In genomic region chr12:131929530-131930456, GRCh38 we compare ENCODE assay signal across 8 cellular contexts. TPM values are rescaled to one million over a fixed set of nuclear protein-coding genes. Genes with fewer than 3 reads are reported as not detected.
DNase-seq lines count a peak whose midpoint lies in the region; ATAC-seq and TF ChIP-seq lines count a peak whose summit lies in the region.

No MANE protein-coding gene starts in this region.

- no peaks in the 10 kb centered on the region for H3K27me3 ChIP-seq in right lobe of liver

- peaks cover 16 to 26% (median 18%) of the 10 kb centered on the region in 3 donors for H3K4me1 Mint-ChIP-seq in T-cell
- H3K4me1 Mint-ChIP-seq in stimulated activated naive CD8-positive, alpha-beta T cell treated with anti-CD3 and anti-CD28 coated beads, Interleukin-15, amount 100 ng/mL, for 72 hours, result peaks cover 40% of the 10 kb centered on the region

- H3K36me3 Mint-ChIP-seq in T-cell, result peaks cover 18% of the 10 kb centered on the region

- H3K4me1 ChIP-seq in right lobe of liver, result peaks cover 0 to 8% (median 0%) of the 10 kb centered on the region in 4 donors

- DNase-seq in GM03348 (ENCODE audit: low spot score) (peak; percentile 46), T-cell (peak in 14 of 34 experiments; percentile 12 to 37 (median 26)), right lobe of liver (peak in 1 of 3 donors; percentile 49), NCI-H1436 (lab: John Stamatoyannopoulos, UW) (no peak), mesenteric fat pad (ENCODE audit: low spot score) (no peak)
- peak; percentile 35 for DNase-seq in central memory CD4-positive, alpha-beta T cell
- peak; percentile 30 to 31 for DNase-seq in stimulated activated naive CD8-positive, alpha-beta T cell treated with anti-CD3 and anti-CD28 coated beads, Interleukin-15, amount 100 ng/mL, for 72 hours

- POLR2A ChIA-PET in T-cell (lab: Charles Lee), result interaction anchor here in 1 of 2 donors (1.1 kb wide), 1 partner anchor 16 kb away, joined by 3 read pairs; no protein-coding TSS in a partner anchor

- H3K9me3 Mint-ChIP-seq in T-cell, result no peaks in the 10 kb centered on the region
- H3K9me3 Mint-ChIP-seq in stimulated activated naive CD8-positive, alpha-beta T cell treated with anti-CD3 and anti-CD28 coated beads, Interleukin-15, amount 100 ng/mL, for 72 hours, result no peaks in the 10 kb centered on the region

- 1% methylated on average over 16 of the region's 91 CpGs for WGBS in right lobe of liver (ENCODE audit: insufficient coverage, low coverage, low lambda C conversion rate, missing lambda C conversion rate)

- H3K27me3 Mint-ChIP-seq in T-cell, result no peaks in the 10 kb centered on the region
- H3K27me3 Mint-ChIP-seq in stimulated activated naive CD8-positive, alpha-beta T cell treated with anti-CD3 and anti-CD28 coated beads, Interleukin-15, amount 100 ng/mL, for 72 hours, result no peaks in the 10 kb centered on the region

- no peaks in the 10 kb centered on the region for H3K9me3 ChIP-seq in right lobe of liver

- TF ChIP-seq CTCF in right lobe of liver (IDR thresholded peaks at IDR 0.05), result no peak

- ATAC-seq in HG02798 (IDR thresholded peaks at IDR 0.05; ENCODE audit: poor library complexity, unreplicated experiment), result peak; percentile 14
- ATAC-seq in T-cell (replicated peaks in 1 of 4), result peak in 3 of 4 experiments; percentile 5 to 15 (median 7)
- peak; percentile 2 to 21 (median 6) for ATAC-seq in right lobe of liver
- ATAC-seq in stimulated activated naive CD8-positive, alpha-beta T cell treated with anti-CD3 and anti-CD28 coated beads, Interleukin-15, amount 100 ng/mL, for 72 hours, result peak; percentile 37

- no peak for TF ChIP-seq POLR2A in right lobe of liver (IDR thresholded peaks at IDR 0.05)

- H3K27ac ChIP-seq in right lobe of liver, result no peak overlapping the region

- peaks cover 0 to 26% (median 15%) of the 10 kb centered on the region in 4 donors for H3K36me3 ChIP-seq in right lobe of liver

- peak overlapping the region; percentile 91 to 99 (median 94) for H3K4me3 Mint-ChIP-seq in T-cell
- H3K4me3 Mint-ChIP-seq in stimulated activated naive CD8-positive, alpha-beta T cell treated with anti-CD3 and anti-CD28 coated beads, Interleukin-15, amount 100 ng/mL, for 72 hours, result peak overlapping the region; percentile 97 to 100

- CTCF ChIA-PET in T-cell (lab: Charles Lee), result interaction anchor here in 1 of 2 donors (1.0 kb wide), 1 partner anchor 20 kb away, joined by 9 read pairs; the partner anchor contains the start of gene EP400

- peak overlapping the region; percentile 87 to 88 for H3K27ac Mint-ChIP-seq in T-cell
- H3K27ac Mint-ChIP-seq in stimulated activated naive CD8-positive, alpha-beta T cell treated with anti-CD3 and anti-CD28 coated beads, Interleukin-15, amount 100 ng/mL, for 72 hours, result peak overlapping the region; percentile 98 to 99

- intact Hi-C loops in right lobe of liver (cut with DNase I), result loop anchor here in 1 of 2 donors (10.0 kb wide), 1 partner anchor 75 kb away; no protein-coding TSS in a partner anchor

- peak overlapping the region; percentile 80 to 87 (median 85) for H3K4me3 ChIP-seq in right lobe of liver

RNA-seq across cellular contexts. Expression of gene PUS1, which starts 0.7 kb away (rescaled TPM):
- 10 to 100 TPM; 27.8 to 71.4 (median 66.5) TPM for total RNA-seq in T-cell
- total RNA-seq in right lobe of liver, result 10 to 100 TPM; 14.7 to 23.1 (median 17.7) TPM
- 38.1 TPM for total RNA-seq in mesenteric fat pad

RNA-seq across cellular contexts. Expression of gene EP400, which starts 19.9 kb away (rescaled TPM):
- total RNA-seq in T-cell (10 to 100 TPM; 75.7 to 84.3 (median 79.2) TPM), right lobe of liver (10 to 100 TPM; 10.9 to 16.3 (median 13.3) TPM), mesenteric fat pad (43.2 TPM)

RNA-seq across cellular contexts. Expression of gene ULK1, which starts 35.4 kb away (rescaled TPM):
- total RNA-seq in T-cell (10 to 100 TPM; 53.3 to 89.6 (median 57.8) TPM), right lobe of liver (10 to 100 TPM; 14.5 to 39.0 (median 20.5) TPM), mesenteric fat pad (19.4 TPM)

Comparison
In these comparisons a context has a peak if more than half of its experiments do, and no peak if none do; other contexts are left out.
1. DNase-seq: peak in GM03348 (single experiment), central memory CD4-positive, alpha-beta T cell (single experiment) and stimulated activated naive CD8-positive, alpha-beta T cell treated with anti-CD3 and anti-CD28 coated beads, Interleukin-15, amount 100 ng/mL, for 72 hours (2 of 2); none in NCI-H1436 (single experiment) and mesenteric fat pad (single experiment).
2. Peak in every context shown above with its lines, with median percentiles within 50 percentile points of each other: ATAC-seq.